ENCODE assay signal across 2 cellular contexts in the genomic region with DNA sequence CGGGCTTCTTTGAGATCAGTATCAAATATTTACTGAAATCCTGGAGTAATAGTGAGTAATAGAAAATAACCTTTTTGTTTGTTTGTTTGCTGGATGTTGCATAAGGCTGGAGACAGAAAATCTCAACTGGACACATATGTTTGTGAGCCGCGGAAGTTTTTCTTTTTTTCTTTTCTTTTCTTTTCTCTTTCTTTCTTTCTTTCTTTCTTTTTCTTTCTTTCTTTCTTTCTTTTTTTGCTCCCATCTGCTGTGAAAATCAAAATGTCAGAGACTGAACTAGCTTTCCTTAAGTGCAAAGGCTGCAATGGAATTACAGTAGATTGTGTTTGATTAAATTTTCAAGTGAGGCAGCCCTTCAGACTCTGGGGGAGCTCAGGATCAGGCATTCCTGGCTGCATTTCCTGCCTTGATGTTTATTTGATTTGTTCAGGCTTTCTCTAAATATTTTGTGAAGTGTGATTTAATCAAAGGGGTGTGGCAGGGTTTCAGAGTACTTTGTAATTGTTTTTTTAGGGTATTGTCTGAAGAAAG.
TF ChIP-seq lines count a peak whose summit lies in the region.

No MANE protein-coding gene starts in this region.

TF ChIP-seq in GM23338, 12 proteins besides CTCF, POLR2A, EP300 and RAD21 (continued from another document):
- TF ChIP-seq ZNF114 (CRISPR knock-in tag; IDR thresholded peaks at IDR 0.05) (no peak), ZNF331 (CRISPR knock-in tag; IDR thresholded peaks at IDR 0.05; ENCODE audit: low read depth) (no peak), POLR2AphosphoS5 (IDR thresholded peaks at IDR 0.05; ENCODE audit: low read depth) (no peak), NANOG (IDR thresholded peaks at IDR 0.05; ENCODE audit: borderline replicate concordance) (no peak), EZH2 (IDR thresholded peaks at IDR 0.05; ENCODE audit: low read depth, unreplicated experiment) (no peak), ETS1 (IDR thresholded peaks at IDR 0.05) (no peak), CREB1 (CRISPR knock-in tag; IDR thresholded peaks at IDR 0.05; ENCODE audit: low read depth) (no peak), EZH2phosphoT487 (IDR thresholded peaks at IDR 0.05; ENCODE audit: unreplicated experiment) (no peak), STAT1 (IDR thresholded peaks at IDR 0.05; ENCODE audit: unreplicated experiment) (no peak), JUNB (IDR thresholded peaks at IDR 0.05; ENCODE audit: unreplicated experiment) (no peak)
- TF ChIP-seq, protein P1, sequence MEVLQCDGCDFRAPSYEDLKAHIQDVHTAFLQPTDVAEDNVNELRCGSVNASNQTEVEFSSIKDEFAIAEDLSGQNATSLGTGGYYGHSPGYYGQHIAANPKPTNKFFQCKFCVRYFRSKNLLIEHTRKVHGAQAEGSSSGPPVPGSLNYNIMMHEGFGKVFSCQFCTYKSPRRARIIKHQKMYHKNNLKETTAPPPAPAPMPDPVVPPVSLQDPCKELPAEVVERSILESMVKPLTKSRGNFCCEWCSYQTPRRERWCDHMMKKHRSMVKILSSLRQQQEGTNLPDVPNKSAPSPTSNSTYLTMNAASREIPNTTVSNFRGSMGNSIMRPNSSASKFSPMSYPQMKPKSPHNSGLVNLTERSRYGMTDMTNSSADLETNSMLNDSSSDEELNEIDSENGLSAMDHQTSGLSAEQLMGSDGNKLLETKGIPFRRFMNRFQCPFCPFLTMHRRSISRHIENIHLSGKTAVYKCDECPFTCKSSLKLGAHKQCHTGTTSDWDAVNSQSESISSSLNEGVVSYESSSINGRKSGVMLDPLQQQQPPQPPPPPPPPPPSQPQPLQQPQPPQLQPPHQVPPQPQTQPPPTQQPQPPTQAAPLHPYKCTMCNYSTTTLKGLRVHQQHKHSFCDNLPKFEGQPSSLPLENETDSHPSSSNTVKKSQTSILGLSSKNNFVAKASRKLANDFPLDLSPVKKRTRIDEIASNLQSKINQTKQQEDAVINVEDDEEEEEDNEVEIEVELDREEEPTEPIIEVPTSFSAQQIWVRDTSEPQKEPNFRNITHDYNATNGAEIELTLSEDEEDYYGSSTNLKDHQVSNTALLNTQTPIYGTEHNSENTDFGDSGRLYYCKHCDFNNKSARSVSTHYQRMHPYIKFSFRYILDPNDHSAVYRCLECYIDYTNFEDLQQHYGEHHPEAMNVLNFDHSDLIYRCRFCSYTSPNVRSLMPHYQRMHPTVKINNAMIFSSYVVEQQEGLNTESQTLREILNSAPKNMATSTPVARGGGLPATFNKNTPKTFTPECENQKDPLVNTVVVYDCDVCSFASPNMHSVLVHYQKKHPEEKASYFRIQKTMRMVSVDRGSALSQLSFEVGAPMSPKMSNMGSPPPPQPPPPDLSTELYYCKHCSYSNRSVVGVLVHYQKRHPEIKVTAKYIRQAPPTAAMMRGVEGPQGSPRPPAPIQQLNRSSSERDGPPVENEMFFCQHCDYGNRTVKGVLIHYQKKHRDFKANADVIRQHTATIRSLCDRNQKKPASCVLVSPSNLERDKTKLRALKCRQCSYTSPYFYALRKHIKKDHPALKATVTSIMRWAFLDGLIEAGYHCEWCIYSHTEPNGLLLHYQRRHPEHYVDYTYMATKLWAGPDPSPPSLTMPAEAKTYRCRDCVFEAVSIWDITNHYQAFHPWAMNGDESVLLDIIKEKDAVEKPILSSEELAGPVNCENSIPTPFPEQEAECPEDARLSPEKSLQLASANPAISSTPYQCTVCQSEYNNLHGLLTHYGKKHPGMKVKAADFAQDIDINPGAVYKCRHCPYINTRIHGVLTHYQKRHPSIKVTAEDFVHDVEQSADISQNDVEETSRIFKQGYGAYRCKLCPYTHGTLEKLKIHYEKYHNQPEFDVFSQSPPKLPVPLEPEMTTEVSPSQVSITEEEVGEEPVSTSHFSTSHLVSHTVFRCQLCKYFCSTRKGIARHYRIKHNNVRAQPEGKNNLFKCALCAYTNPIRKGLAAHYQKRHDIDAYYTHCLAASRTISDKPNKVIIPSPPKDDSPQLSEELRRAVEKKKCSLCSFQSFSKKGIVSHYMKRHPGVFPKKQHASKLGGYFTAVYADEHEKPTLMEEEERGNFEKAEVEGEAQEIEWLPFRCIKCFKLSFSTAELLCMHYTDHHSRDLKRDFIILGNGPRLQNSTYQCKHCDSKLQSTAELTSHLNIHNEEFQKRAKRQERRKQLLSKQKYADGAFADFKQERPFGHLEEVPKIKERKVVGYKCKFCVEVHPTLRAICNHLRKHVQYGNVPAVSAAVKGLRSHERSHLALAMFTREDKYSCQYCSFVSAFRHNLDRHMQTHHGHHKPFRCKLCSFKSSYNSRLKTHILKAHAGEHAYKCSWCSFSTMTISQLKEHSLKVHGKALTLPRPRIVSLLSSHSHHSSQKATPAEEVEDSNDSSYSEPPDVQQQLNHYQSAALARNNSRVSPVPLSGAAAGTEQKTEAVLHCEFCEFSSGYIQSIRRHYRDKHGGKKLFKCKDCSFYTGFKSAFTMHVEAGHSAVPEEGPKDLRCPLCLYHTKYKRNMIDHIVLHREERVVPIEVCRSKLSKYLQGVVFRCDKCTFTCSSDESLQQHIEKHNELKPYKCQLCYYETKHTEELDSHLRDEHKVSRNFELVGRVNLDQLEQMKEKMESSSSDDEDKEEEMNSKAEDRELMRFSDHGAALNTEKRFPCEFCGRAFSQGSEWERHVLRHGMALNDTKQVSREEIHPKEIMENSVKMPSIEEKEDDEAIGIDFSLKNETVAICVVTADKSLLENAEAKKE (CRISPR knock-in tag; IDR thresholded peaks at IDR 0.05): no peak
TF ChIP-seq in GM23338: peak in this region for 0.

TF ChIP-seq in SK-N-SH, 30 proteins besides CTCF, POLR2A, EP300 and RAD21 (continued from another document):
- TF ChIP-seq MAX (IDR thresholded peaks at IDR 0.05; ENCODE audit: low read depth) (no peak), TEAD4 (IDR thresholded peaks at IDR 0.05; ENCODE audit: borderline replicate concordance, insufficient read depth) (no peak), RFX5 (IDR thresholded peaks at IDR 0.05; ENCODE audit: low read length) (no peak), MXI1 (IDR thresholded peaks at IDR 0.05; ENCODE audit: low read depth, low read length) (no peak), CHD2 (IDR thresholded peaks at IDR 0.05; ENCODE audit: low read length, partially characterized antibody) (no peak), PBX3 (IDR thresholded peaks at IDR 0.05) (no peak)
